ENCODE assay signal across 8 cellular contexts in the genomic region with DNA sequence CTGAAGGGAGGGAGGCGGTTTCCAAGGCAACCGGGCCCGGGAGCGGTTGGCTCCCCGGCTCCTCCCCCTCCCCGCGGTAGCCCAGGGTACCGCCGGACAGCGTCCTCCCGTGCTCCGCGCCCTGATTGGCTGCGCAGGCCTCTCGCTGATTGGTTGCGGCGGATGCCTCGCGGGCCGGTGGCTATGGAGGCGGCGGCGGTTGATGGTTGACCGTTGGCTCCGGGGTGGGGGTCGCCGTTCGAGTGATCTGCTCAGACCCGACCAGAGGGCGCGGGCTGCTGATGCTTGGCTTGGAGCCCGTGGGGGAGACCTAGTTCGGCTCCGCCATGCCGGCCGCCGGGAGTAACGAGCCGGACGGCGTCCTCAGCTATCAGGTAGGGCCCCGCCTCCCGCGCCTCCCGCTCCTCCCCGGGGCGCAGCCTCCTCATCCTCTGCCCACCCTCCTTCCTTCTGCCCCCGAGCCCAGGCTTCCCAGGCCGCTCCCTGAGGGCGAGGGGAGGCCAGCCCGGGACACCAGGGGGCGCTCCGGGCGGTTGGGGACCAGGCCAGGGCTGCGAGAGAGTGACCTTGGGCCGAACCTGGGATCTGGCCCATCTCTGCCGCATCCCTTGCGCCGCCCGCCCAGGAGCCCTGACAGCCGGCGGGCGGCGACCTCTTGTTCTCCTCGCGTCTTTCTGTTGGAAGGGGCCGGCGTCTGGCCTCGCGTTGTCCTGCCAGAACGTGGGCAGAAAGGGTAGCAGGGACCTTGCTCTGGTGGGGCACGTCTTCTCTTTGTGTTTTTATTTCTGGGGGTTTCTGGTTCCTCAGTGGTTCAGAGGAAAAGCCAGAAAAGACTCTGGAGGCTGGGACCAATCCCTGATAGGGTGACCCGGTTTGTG. TPM values are rescaled to one million over a fixed set of nuclear protein-coding genes. Genes with fewer than 3 reads are reported as not detected.
DNase-seq lines count a peak whose midpoint lies in the region; ATAC-seq, FAIRE-seq and TF ChIP-seq lines count a peak whose summit lies in the region.

Gene SLC4A8 (plus strand): TSS at position 170 of the 878 bp plus-strand sequence. CDS start 157 bp downstream, at position 327.

- peak; percentile 94 for ATAC-seq in HG02678 (IDR thresholded peaks at IDR 0.05; ENCODE audit: unreplicated experiment)

- peak; percentile 40 for FAIRE-seq in urothelium cell line (lab: Jason Lieb, UNC)

- TF ChIP-seq CTCF in GM12865 (IDR thresholded peaks at IDR 0.05; ENCODE audit: insufficient read depth, low read depth, low read length, missing control alignments) = peak; percentile 88

- DNase-seq in GM12865 (ENCODE audit: low read depth) (peak; percentile 92), NCI-H1436 (lab: John Stamatoyannopoulos, UW) (peak; percentile 97), T-helper 2 cell (peak; percentile 48 to 85 (median 65)), anterior cingulate cortex (lab: John Stamatoyannopoulos, UW) (peak; percentile 67 to 97 (median 93)), hepatic stellate cell (ENCODE audit: low spot score) (peak; percentile 96), pulmonary artery endothelial cell (ENCODE audit: low read depth, low spot score) (peak; percentile 44), urothelium cell line (ENCODE audit: low spot score) (peak; percentile 99)

- H3K4me3 ChIP-seq in GM12865 (ENCODE audit: low read depth, low read length) = peak within 1 kb of the TSS; percentile 57

RNA-seq across cellular contexts. Expression of gene SLC4A8, which starts in this region (rescaled TPM):
- total RNA-seq in pulmonary artery endothelial cell = 3.7 and 5.1 TPM in 2 replicates

Comparison
In these comparisons a context has a peak if more than half of its experiments do, and no peak if none do; other contexts are left out.
1. Peak in every context shown above with its lines: DNase-seq, ATAC-seq and H3K4me3 ChIP-seq.
2. DNase-seq: peak in every context shown above with its lines; median percentile 99 in urothelium cell line; 97 in NCI-H1436; 96 in hepatic stellate cell; 93 in anterior cingulate cortex; 92 in GM12865; 65 in T-helper 2 cell; 44 in pulmonary artery endothelial cell.